ENCODE assay signal across 8 cellular contexts in genomic region chr16:85615852-85616607, GRCh38.
A peak's percentile ranks its signal among the peaks of the same experiment; 100 is the strongest.
DNase-seq lines count a peak whose midpoint lies in the region; ATAC-seq and TF ChIP-seq lines count a peak whose summit lies in the region.

No MANE protein-coding gene starts in this region.

- no peak overlapping the region for H2AFZ ChIP-seq in OCI-LY3 (ENCODE audit: low read depth, low read length)

- H3K27ac ChIP-seq in OCI-LY3 (ENCODE audit: low read length) (no peak overlapping the region), muscle layer of duodenum (ENCODE audit: low read length) (peak overlapping the region; percentile 31)

- DNase-seq in DMS53 (lab: John Stamatoyannopoulos, UW) (peak; percentile 75), DMS53 treated with DMSO at 0.1 percent for 48 hours (lab: John Stamatoyannopoulos, UW; ENCODE audit: unreplicated experiment) (no peak), activated T-cell treated with anti-CD3 and anti-CD28 coated beads for 48 hours (ENCODE audit: low read depth) (peak; percentile 78), erythroblast (lab: John Stamatoyannopoulos, UW) (peak; percentile 90)
- DNase-seq in stimulated activated CD8-positive, alpha-beta memory T cell treated with anti-CD3 and anti-CD28 coated beads, Interleukin-7, amount 100 ng/mL, for 24 hours (ENCODE audit: low read depth): peak; percentile 59

- H4K20me1 ChIP-seq in OCI-LY3 (ENCODE audit: insufficient read depth, low read length): peaks cover 78% of the 10 kb centered on the region

- H3K4me2 ChIP-seq in OCI-LY3 (ENCODE audit: low read length): peak overlapping the region; percentile 96

- H3K4me3 ChIP-seq in OCI-LY3 (ENCODE audit: low read length): peak overlapping the region; percentile 85
- peak overlapping the region; percentile 33 to 34 for H3K4me3 ChIP-seq in muscle layer of duodenum (ENCODE audit: low read depth in 1 of 2, low read length in 2 of 2)

- peaks cover 47% of the 10 kb centered on the region for H3K79me2 ChIP-seq in OCI-LY3 (ENCODE audit: low read length)

- peaks cover 15% of the 10 kb centered on the region for H3K27me3 ChIP-seq in OCI-LY3 (ENCODE audit: low read depth, low read length)
- H3K27me3 ChIP-seq in muscle layer of duodenum (ENCODE audit: low read depth, low read length): no peaks in the 10 kb centered on the region

- H3K9me3 ChIP-seq in OCI-LY3 (ENCODE audit: insufficient read depth, low read length): no peaks in the 10 kb centered on the region
- H3K9me3 ChIP-seq in muscle layer of duodenum (ENCODE audit: control insufficient read depth in 1 of 2, low read length in 2 of 2): no peaks in the 10 kb centered on the region

- H3K4me1 ChIP-seq in OCI-LY3 (ENCODE audit: low read length) (peaks cover 43% of the 10 kb centered on the region), muscle layer of duodenum (ENCODE audit: control insufficient read depth in 1 of 2, insufficient read depth in 2 of 2, low read length in 2 of 2) (peaks cover 18 to 40% of the 10 kb centered on the region in 2 donors)

- H3K36me3 ChIP-seq in OCI-LY3 (replicated peaks; ENCODE audit: low read depth, low read length) (no peaks in the 10 kb centered on the region), muscle layer of duodenum (ENCODE audit: control insufficient read depth in 1 of 2, insufficient read depth in 2 of 2, low read length in 2 of 2) (no peaks in the 10 kb centered on the region)

- peak; percentile 89 for TF ChIP-seq CTCF in OCI-LY3 (IDR thresholded peaks at IDR 0.05; ENCODE audit: low read depth, low read length)

- peak overlapping the region; percentile 56 for H3K9ac ChIP-seq in OCI-LY3 (ENCODE audit: low read length)

- no peak for TF ChIP-seq POLR2A in erythroblast (IDR thresholded peaks at IDR 0.05; ENCODE audit: low read length)

- ATAC-seq in HG03066 (IDR thresholded peaks at IDR 0.05; ENCODE audit: low read depth, unreplicated experiment): peak; percentile 44
